In genomic region chr2:317501-318424, GRCh38 we compare ENCODE assay signal across 9 cellular contexts. TPM values are rescaled to one million over a fixed set of nuclear protein-coding genes. Genes with fewer than 3 reads are reported as not detected.
A peak's percentile ranks its signal among the peaks of the same experiment; 100 is the strongest.
DNase-seq lines count a peak whose midpoint lies in the region; ATAC-seq lines count a peak whose summit lies in the region.
"Had no signal": no experiment of that assay in that cellular context is flagged by ENCODE, and none has a peak within 500 bp of the region (broad histone marks: within the 10 kb centered on the region; RNA-seq: fewer than 3 reads in every experiment).

No MANE protein-coding gene starts in this region.

- no peak overlapping the region for H2BK120ac ChIP-seq in mesendoderm (ENCODE audit: low read depth, low read length)

- H3K4me2 ChIP-seq in mesendoderm (ENCODE audit: low read length) (no peak overlapping the region), Karpas-422 (ENCODE audit: low read depth, low read length, poor library complexity, severe bottlenecking) (no peak overlapping the region)

- no peak overlapping the region for H4K5ac ChIP-seq in mesendoderm (ENCODE audit: low read length)

- H3K27ac ChIP-seq in mesendoderm (ENCODE audit: low read depth, low read length) (no peak overlapping the region), Karpas-422 (ENCODE audit: low read length) (no peak overlapping the region)

- no peak overlapping the region for H3K4ac ChIP-seq in mesendoderm (ENCODE audit: low read depth, low read length)

- no peaks in the 10 kb centered on the region for H3K27me3 ChIP-seq in mesendoderm (ENCODE audit: insufficient read depth, low read length, poor library complexity)
- no peaks in the 10 kb centered on the region for H3K27me3 ChIP-seq in Karpas-422 (ENCODE audit: low read length)

- no peaks in the 10 kb centered on the region for H3K79me1 ChIP-seq in mesendoderm (ENCODE audit: low read length)

- H4K20me1 ChIP-seq in Karpas-422 (ENCODE audit: insufficient read depth, low read depth, low read length) = no peaks in the 10 kb centered on the region

- H4K8ac ChIP-seq in mesendoderm (ENCODE audit: low read depth, low read length) = no peak overlapping the region

- no peak overlapping the region for H2BK5ac ChIP-seq in mesendoderm (ENCODE audit: low read length)

- peaks cover 8% of the 10 kb centered on the region for H3K4me1 Mint-ChIP-seq in activated naive CD4-positive, alpha-beta T cell treated with anti-CD3 and anti-CD28 coated beads, Interleukin-2, amount 10 ng/mL, durations not matched to agents 7 days and 5 days

- no peaks in the 10 kb centered on the region for H3K9me3 ChIP-seq in Karpas-422 (ENCODE audit: low read length)

- no peak overlapping the region for H2AK5ac ChIP-seq in mesendoderm (ENCODE audit: low read length)

- H3K4me3 ChIP-seq in mesendoderm (ENCODE audit: low read length) (no peak overlapping the region), Karpas-422 (ENCODE audit: low read length) (no peak overlapping the region)

- no peak overlapping the region for H2AFZ ChIP-seq in Karpas-422 (ENCODE audit: low read length)

- no peak overlapping the region for H3K56ac ChIP-seq in mesendoderm (ENCODE audit: low read length)

- ATAC-seq in HG03175 (IDR thresholded peaks at IDR 0.05; ENCODE audit: unreplicated experiment) (peak; percentile 46), HG03159 (IDR thresholded peaks at IDR 0.05; ENCODE audit: unreplicated experiment) (no peak)

- CTCF ChIA-PET in activated naive CD4-positive, alpha-beta T cell treated with anti-CD3 and anti-CD28 coated beads, Interleukin-2, amount 10 ng/mL, durations not matched to agents 7 days and 5 days (lab: Charles Lee) = interaction anchor here (1.0 kb wide), 1 partner anchor 11 kb away, joined by 3 read pairs; no protein-coding TSS in a partner anchor

- no peaks in the 10 kb centered on the region for H3K9me2 ChIP-seq in Karpas-422 (replicated peaks; ENCODE audit: insufficient read depth, low read length)

- H3K9ac ChIP-seq in mesendoderm (ENCODE audit: low read length) (no peak overlapping the region), Karpas-422 (ENCODE audit: low read length) (no peak overlapping the region)

- H3K79me2 ChIP-seq in mesendoderm (ENCODE audit: control insufficient read depth, insufficient read depth, low read length) = no peaks in the 10 kb centered on the region
- no peaks in the 10 kb centered on the region for H3K79me2 ChIP-seq in Karpas-422 (ENCODE audit: low read length)

- H2BK15ac ChIP-seq in mesendoderm (replicated peaks; ENCODE audit: low read depth) = no peak overlapping the region

- H3K36me3 Mint-ChIP-seq in activated naive CD4-positive, alpha-beta T cell treated with anti-CD3 and anti-CD28 coated beads, Interleukin-2, amount 10 ng/mL, durations not matched to agents 7 days and 5 days = peaks cover 4% of the 10 kb centered on the region

- peak overlapping the region; percentile 55 for H3K27ac Mint-ChIP-seq in activated naive CD4-positive, alpha-beta T cell treated with anti-CD3 and anti-CD28 coated beads, Interleukin-2, amount 10 ng/mL, durations not matched to agents 7 days and 5 days

- no peak overlapping the region for H3K18ac ChIP-seq in mesendoderm (ENCODE audit: low read length)

- H3K36me3 ChIP-seq in mesendoderm (ENCODE audit: control insufficient read depth, insufficient read depth, low read length) (no peaks in the 10 kb centered on the region), Karpas-422 (ENCODE audit: insufficient read depth, low read length) (no peaks in the 10 kb centered on the region)

- H3K4me1 ChIP-seq in mesendoderm (ENCODE audit: control insufficient read depth, low read depth, low read length) (no peaks in the 10 kb centered on the region), Karpas-422 (ENCODE audit: low read length) (peaks cover 11% of the 10 kb centered on the region)

- WGBS in mesendoderm (ENCODE audit: extremely low coverage, insufficient coverage, low lambda C conversion rate) = no CpG with 5 or more reads among the region's 27 CpGs

- H3K27me3 Mint-ChIP-seq in activated naive CD4-positive, alpha-beta T cell treated with anti-CD3 and anti-CD28 coated beads, Interleukin-2, amount 10 ng/mL, durations not matched to agents 7 days and 5 days = peaks cover 5% of the 10 kb centered on the region

- DNase-seq in ELR (ENCODE audit: low read depth) (peak; percentile 57), mesendoderm (peak; percentile 71), NCI-H510A treated with DMSO at 0.1 percent for 48 hours (lab: John Stamatoyannopoulos, UW) (no peak), Karpas-422 (no peak), dermis blood vessel endothelial cell (no peak)
- no peak for DNase-seq in activated naive CD4-positive, alpha-beta T cell treated with anti-CD3 and anti-CD28 coated beads, Interleukin-2, amount 10 ng/mL, durations not matched to agents 7 days and 5 days
- DNase-seq: NCI-H446 treated with DMSO at 0.1 percent for 48 hours had no signal

- no peak overlapping the region for H3K23ac ChIP-seq in mesendoderm (ENCODE audit: low read length)

- H3K9me3 Mint-ChIP-seq in activated naive CD4-positive, alpha-beta T cell treated with anti-CD3 and anti-CD28 coated beads, Interleukin-2, amount 10 ng/mL, durations not matched to agents 7 days and 5 days = peaks cover 9% of the 10 kb centered on the region

- H3K4me3 Mint-ChIP-seq in activated naive CD4-positive, alpha-beta T cell treated with anti-CD3 and anti-CD28 coated beads, Interleukin-2, amount 10 ng/mL, durations not matched to agents 7 days and 5 days = no peak overlapping the region

RNA-seq across cellular contexts. Expression of gene ALKAL2, which starts 29.9 kb away (rescaled TPM):
- polyA plus RNA-seq in mesendoderm (2013, experiment 1 of 2) = 1.9 TPM
- 2.4 TPM for polyA plus RNA-seq in mesendoderm (2013, experiment 2 of 2)
- total RNA-seq in Karpas-422 (2014; rRNA removed; shearing (Covaris generic); ENCODE audit: low replicate concordance) = not detected in 2 replicates
- 0.28 TPM in 1 of 2 replicates, not detected in the other for total RNA-seq in dermis blood vessel endothelial cell

RNA-seq across cellular contexts. Expression of gene ACP1, which starts 53.0 kb away (rescaled TPM):
- 118 TPM for polyA plus RNA-seq in mesendoderm (2013, experiment 1 of 2)
- polyA plus RNA-seq in mesendoderm (2013, experiment 2 of 2) = 119 TPM
- 145 and 185 TPM in 2 replicates for total RNA-seq in Karpas-422 (2014; rRNA removed; shearing (Covaris generic); ENCODE audit: low replicate concordance)
- 68.1 and 96.8 TPM in 2 replicates for total RNA-seq in dermis blood vessel endothelial cell

RNA-seq across cellular contexts. Expression of gene SH3YL1, which starts 53.9 kb away (rescaled TPM):
- polyA plus RNA-seq in mesendoderm (2013, experiment 1 of 2) = 9.7 TPM
- polyA plus RNA-seq in mesendoderm (2013, experiment 2 of 2) = 9.4 TPM
- total RNA-seq in Karpas-422 (2014; rRNA removed; shearing (Covaris generic); ENCODE audit: low replicate concordance) = 6.9 and 20.6 TPM in 2 replicates
- 17.9 and 28.6 TPM in 2 replicates for total RNA-seq in dermis blood vessel endothelial cell

Comparison
In these comparisons a context has a peak if more than half of its experiments do, and no peak if none do; other contexts are left out.
1. DNase-seq: peak in ELR (single experiment) and mesendoderm (single experiment); none in activated naive CD4-positive, alpha-beta T cell treated with anti-CD3 and anti-CD28 coated beads, Interleukin-2, amount 10 ng/mL, durations not matched to agents 7 days and 5 days (single experiment), NCI-H510A treated with DMSO at 0.1 percent for 48 hours (single experiment), Karpas-422 (single experiment) and dermis blood vessel endothelial cell (single experiment).